ENCODE assay signal across 15 cellular contexts in the genomic region with DNA sequence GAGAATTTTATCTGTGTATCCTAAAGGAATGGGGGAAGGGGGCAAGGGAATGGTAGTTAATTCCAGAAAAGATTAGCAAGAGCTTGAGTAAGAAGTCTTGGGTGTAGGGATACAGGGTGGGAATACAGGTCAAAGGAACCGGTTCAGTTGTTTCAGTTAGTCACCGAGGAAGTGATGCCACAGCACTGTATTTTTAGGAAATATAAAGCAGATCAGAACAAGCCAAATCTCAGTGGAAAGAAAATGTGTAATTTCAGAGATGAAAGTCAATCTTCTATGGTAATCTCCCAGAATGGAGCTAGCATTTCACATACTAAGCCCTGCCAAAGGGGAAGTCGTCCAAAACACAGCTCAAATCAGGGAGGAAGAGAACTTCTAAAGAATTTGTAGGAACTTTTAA. TPM values are rescaled to one million over a fixed set of nuclear protein-coding genes. Genes with fewer than 3 reads are reported as not detected.
DNase-seq lines count a peak whose midpoint lies in the region; ATAC-seq, FAIRE-seq and TF ChIP-seq lines count a peak whose summit lies in the region.
"Had no signal": no experiment of that assay in that cellular context is flagged by ENCODE, and none has a peak within 500 bp of the region (broad histone marks: within the 10 kb centered on the region; RNA-seq: fewer than 3 reads in every experiment).

No MANE protein-coding gene starts in this region.

- peaks cover 3 to 8% (median 7%) of the 10 kb centered on the region in 4 donors for H3K4me1 Mint-ChIP-seq in naive thymus-derived CD8-positive, alpha-beta T cell

- ATAC-seq in K562 (no peak), foreskin keratinocyte (peak; percentile 11)
- ATAC-seq in naive thymus-derived CD8-positive, alpha-beta T cell = no peak

- no peak for TF ChIP-seq EP300 in K562 (IDR thresholded peaks at IDR 0.05; ENCODE audit: low read length)

- TF ChIP-seq POLR2A in K562 (conservative IDR thresholded peaks at IDR 0.05) (no peak), erythroblast (IDR thresholded peaks at IDR 0.05; ENCODE audit: low read length) (no peak)

- intact Hi-C loops in K562 (cut with micrococcal nuclease) = loop anchor here (10.0 kb wide), 1 partner anchor 125 kb away; the partner anchor contains the start of gene TUBA1B

- H3K4me2 ChIP-seq in K562 (ENCODE audit: insufficient read depth, low read length) = no peak overlapping the region

- no peak for FAIRE-seq in K562 (lab: Jason Lieb, UNC)

- POLR2A ChIA-PET in K562 (lab: Yijun Ruan, JAX) = interaction anchor here (0.5 to 1.5 kb wide), 7 partner anchors 8 to 217 kb away, joined by 3 to 6 read pairs (median 3); partner anchors contain the start of gene TUBA1B
- POLR2A ChIA-PET in naive thymus-derived CD8-positive, alpha-beta T cell (lab: Charles Lee) = no interaction called here

- no peaks in the 10 kb centered on the region for H3K36me3 ChIP-seq in K562 (ENCODE audit: control insufficient read depth, insufficient read depth, low read length)
- H3K36me3 ChIP-seq: prostate gland had no signal

- no peak overlapping the region for H3K4me3 ChIP-seq in K562
- H3K4me3 ChIP-seq: prostate gland had no signal

- no TSS peak for BruUV-seq in K562 (replicated peaks; lab: Mats Ljungman, UMichigan)

- TF ChIP-seq RAD21 in K562 (CRISPR knock-in tag; conservative IDR thresholded peaks at IDR 0.05 in 1 of 2, IDR thresholded peaks at IDR 0.05 in 1 of 2) = no peak

- TF ChIP-seq CTCF in K562 (IDR thresholded peaks at IDR 0.05 in 2 of 3, conservative IDR thresholded peaks at IDR 0.05 in 1 of 3; ENCODE audit: insufficient read depth in 2 of 3, low read depth in 1 of 3, low read length in 3 of 3) (no peak), foreskin keratinocyte (conservative IDR thresholded peaks at IDR 0.05) (no peak)

- no peak overlapping the region for H2AFZ ChIP-seq in K562 (ENCODE audit: low read depth, low read length)

- H3K27me3 ChIP-seq in K562 (ENCODE audit: control insufficient read depth in 2 of 2, insufficient read depth in 2 of 2, low read length in 2 of 2) = no peaks in the 10 kb centered on the region
- H3K27me3 ChIP-seq in foreskin keratinocyte = no peaks in the 10 kb centered on the region

- H3K4me1 ChIP-seq in K562 (replicated peaks in 1 of 2; ENCODE audit: control insufficient read depth in 2 of 2, insufficient read depth in 2 of 2, low read length in 2 of 2) (peaks cover 22 to 24% of the 10 kb centered on the region in 2 experiments; a peak in 4 of 5 replicates), foreskin keratinocyte (peaks cover 17% of the 10 kb centered on the region)
- H3K4me1 ChIP-seq: prostate gland had no signal

- in situ Hi-C loops in K562 (cut with MboI) = no loop called here

- no peak overlapping the region for H3K4me3 Mint-ChIP-seq in naive thymus-derived CD8-positive, alpha-beta T cell
- H3K4me3 Mint-ChIP-seq: activated T-helper 17 cell treated with anti-CD3 and anti-CD28 coated beads, Interleukin-2, amount 50 U/mL, for 72 hours had no signal

- no peak overlapping the region for H3K27ac Mint-ChIP-seq in naive thymus-derived CD8-positive, alpha-beta T cell
- H3K27ac Mint-ChIP-seq: activated T-helper 17 cell treated with anti-CD3 and anti-CD28 coated beads, Interleukin-2, amount 50 U/mL, for 72 hours had no signal

- WGBS in K562 (ENCODE audit: insufficient coverage, low coverage, missing lambda C conversion rate) = 33% methylated on average over 3 of the region's 3 CpGs

- H3K9me1 ChIP-seq in K562 (ENCODE audit: control insufficient read depth, insufficient read depth, low read length) = no peaks in the 10 kb centered on the region

- CTCF ChIA-PET in K562 (lab: Yijun Ruan, JAX; ENCODE audit: low intra/inter-chr PET ratio) = no interaction called here

- H3K79me2 ChIP-seq in K562 (ENCODE audit: control insufficient read depth, insufficient read depth, low read length) = peaks cover 20% of the 10 kb centered on the region

- H3K27me3 Mint-ChIP-seq in naive thymus-derived CD8-positive, alpha-beta T cell = no peaks in the 10 kb centered on the region
- H3K27me3 Mint-ChIP-seq: activated T-helper 17 cell treated with anti-CD3 and anti-CD28 coated beads, Interleukin-2, amount 50 U/mL, for 72 hours had no signal

- H4K20me1 ChIP-seq in K562 (replicated peaks; ENCODE audit: control insufficient read depth, insufficient read depth, low read length) = no peaks in the 10 kb centered on the region

- H3K27ac ChIP-seq in K562 (ENCODE audit: extremely low read depth, low read depth, low read length) (no peak overlapping the region), foreskin keratinocyte (peak overlapping the region; percentile 31)
- H3K27ac ChIP-seq: prostate gland had no signal

- no peaks in the 10 kb centered on the region for H3K9me3 Mint-ChIP-seq in naive thymus-derived CD8-positive, alpha-beta T cell
- H3K9me3 Mint-ChIP-seq: activated T-helper 17 cell treated with anti-CD3 and anti-CD28 coated beads, Interleukin-2, amount 50 U/mL, for 72 hours had no signal

- H3K9ac ChIP-seq in K562 (ENCODE audit: insufficient read depth in 1 of 2, low read depth in 2 of 2, low read length in 2 of 2) = no peak overlapping the region

- DNase-seq in HT1080 (ENCODE audit: low read depth) (peak; percentile 75), K562 (ENCODE audit: extremely low read depth in 1 of 4, low spot score in 3 of 4) (no peak), foreskin keratinocyte (peak; percentile 52 to 55), stromal cell of bone marrow (ENCODE audit: low read depth) (peak; percentile 85), NCI-H2029 treated with DMSO at 0.1 percent for 48 hours (lab: John Stamatoyannopoulos, UW) (no peak), NCI-H524 treated with DMSO at 0.1 percent for 48 hours (lab: John Stamatoyannopoulos, UW) (no peak), erythroblast (lab: John Stamatoyannopoulos, UW) (no peak)
- DNase-seq in naive thymus-derived CD8-positive, alpha-beta T cell = no peak
- DNase-seq: activated CD4-positive, CD25-positive, alpha-beta regulatory T cell; glutamatergic neuron; NCI-H1048; NCI-H526; SHP77 had no signal

- no peaks in the 10 kb centered on the region for H3K36me3 Mint-ChIP-seq in naive thymus-derived CD8-positive, alpha-beta T cell

- no peaks in the 10 kb centered on the region for H3K9me3 ChIP-seq in K562 (replicated peaks; ENCODE audit: control insufficient read depth, insufficient read depth, low read depth, low read length)
- H3K9me3 ChIP-seq: prostate gland had no signal

TF ChIP-seq in K562, 482 proteins besides CTCF, POLR2A, EP300 and RAD21 (continues in another document):
- TF ChIP-seq ZNF668 (CRISPR knock-in tag; IDR thresholded peaks at IDR 0.05) = no peak

RNA-seq across cellular contexts. Expression of gene TUBA1C, which starts 4.7 kb away (rescaled TPM):
- total RNA-seq in HT1080 (2014; rRNA removed; shearing (Covaris generic)) = 1,877 and 2,544 TPM in 2 replicates
- 2,742 and 2,814 TPM in 2 replicates for polyA plus RNA-seq in HT1080 (2015; cell fraction: cytosol; rRNA removed)
- 2,861 and 3,071 TPM in 2 replicates for polyA plus RNA-seq in HT1080 (2015; cell fraction: nucleus; rRNA removed)
- 176 and 423 TPM in 2 replicates for total RNA-seq in K562 (2011; cell fraction: chromatin; rRNA removed; ENCODE audit: low replicate concordance)
- 383 and 414 TPM in 2 replicates for total RNA-seq in K562 (2011; cell fraction: nucleolus; rRNA removed)
- 358 and 385 TPM in 2 replicates for total RNA-seq in K562 (2011; cell fraction: nucleoplasm; rRNA removed)
- 755 and 1,088 TPM in 2 replicates for total RNA-seq in K562 (2014; rRNA removed)
- 779 and 914 TPM in 2 replicates for total RNA-seq in K562 (2014; rRNA removed; fragmentation: Illumina TruSeq; extraction: Trizol)
- total RNA-seq in K562 (2015; rRNA removed; fragmentation: Illumina TruSeq; extraction: Trizol) = 912 and 926 TPM in 2 replicates
- total RNA-seq in K562 (2021) = 839 and 845 TPM in 2 replicates
- 2,698 and 3,950 TPM in 2 replicates for polyA plus RNA-seq in K562 (2011; rRNA removed)
- 6,167 and 6,224 TPM in 2 replicates for polyA plus RNA-seq in K562 (2011; cell fraction: cytosol; rRNA removed)
- polyA plus RNA-seq in K562 (2011; cell fraction: nucleus; rRNA removed) = 965 and 1,239 TPM in 2 replicates
- polyA plus RNA-seq in K562 (2012) = 1,132 and 1,153 TPM in 2 replicates
- polyA plus RNA-seq in K562 (2014; fragmentation: Illumina TruSeq; extraction: Trizol) = 2,770 and 3,012 TPM in 2 replicates
- 1,000 to 10,000 TPM in 1 of 2 experiments, 100 to 1,000 TPM in 1; 776 to 1,185 TPM for polyA plus RNA-seq in K562 (2014; fragmentation: Nextera tagmentation; extraction: Ambion mirVana)
- polyA plus RNA-seq in K562 (2014; rRNA removed) = 1,517 and 1,660 TPM in 2 replicates
- 2,193 and 2,971 TPM in 2 replicates for polyA minus RNA-seq in K562 (2011; rRNA and poly(A)+ RNA removed)
- 751 and 929 TPM in 2 replicates for polyA minus RNA-seq in K562 (2011; cell fraction: cytosol; rRNA and poly(A)+ RNA removed)
- 192 and 360 TPM in 2 replicates for polyA minus RNA-seq in K562 (2011; cell fraction: nucleus; rRNA and poly(A)+ RNA removed)
- 1,116 and 1,321 TPM in 2 replicates for total RNA-seq in foreskin keratinocyte
- polyA plus RNA-seq in foreskin keratinocyte = 1,211 and 1,475 TPM in 2 replicates
- 10 to 100 TPM; 22.7 to 23.5 TPM for total RNA-seq in naive thymus-derived CD8-positive, alpha-beta T cell
- polyA plus RNA-seq in naive thymus-derived CD8-positive, alpha-beta T cell = 10 to 100 TPM; 17.5 to 25.4 (median 24.3) TPM

RNA-seq across cellular contexts. Expression of gene PRPH, which starts 34.8 kb away (rescaled TPM):
- total RNA-seq in HT1080 (2014; rRNA removed; shearing (Covaris generic)) = 0.13 and 0.21 TPM in 2 replicates
- 0.02 TPM in 1 of 2 replicates, not detected in the other for polyA plus RNA-seq in HT1080 (2015; cell fraction: cytosol; rRNA removed)
- 0.18 and 0.48 TPM in 2 replicates for polyA plus RNA-seq in HT1080 (2015; cell fraction: nucleus; rRNA removed)
- not detected in 2 replicates for total RNA-seq in K562 (2011; cell fraction: chromatin; rRNA removed; ENCODE audit: low replicate concordance)
- 0.13 and 0.67 TPM in 2 replicates for total RNA-seq in K562 (2011; cell fraction: nucleolus; rRNA removed)
- 0.81 TPM in 1 of 2 replicates, not detected in the other for total RNA-seq in K562 (2011; cell fraction: nucleoplasm; rRNA removed)
- total RNA-seq in K562 (2014; rRNA removed) = 0.27 and 1.3 TPM in 2 replicates
- 0.36 and 0.51 TPM in 2 replicates for total RNA-seq in K562 (2014; rRNA removed; fragmentation: Illumina TruSeq; extraction: Trizol)
- total RNA-seq in K562 (2015; rRNA removed; fragmentation: Illumina TruSeq; extraction: Trizol) = 0.41 TPM in 1 of 2 replicates, not detected in the other
- total RNA-seq in K562 (2021) = 0.81 and 1.6 TPM in 2 replicates
- 0.71 and 1.4 TPM in 2 replicates for polyA plus RNA-seq in K562 (2011; rRNA removed)
- 1.2 and 2.7 TPM in 2 replicates for polyA plus RNA-seq in K562 (2011; cell fraction: cytosol; rRNA removed)
- polyA plus RNA-seq in K562 (2011; cell fraction: nucleus; rRNA removed) = 0.65 and 1.4 TPM in 2 replicates
- 1.1 and 4.3 TPM in 2 replicates for polyA plus RNA-seq in K562 (2012)
- polyA plus RNA-seq in K562 (2014; fragmentation: Illumina TruSeq; extraction: Trizol) = 0.97 and 1.3 TPM in 2 replicates
- 1 to 10 TPM; 1.8 to 1.9 TPM for polyA plus RNA-seq in K562 (2014; fragmentation: Nextera tagmentation; extraction: Ambion mirVana)
- polyA plus RNA-seq in K562 (2014; rRNA removed) = 1.3 TPM in 2 replicates
- 0.84 TPM in 1 of 2 replicates, not detected in the other for polyA minus RNA-seq in K562 (2011; rRNA and poly(A)+ RNA removed)
- not detected in 2 replicates for polyA minus RNA-seq in K562 (2011; cell fraction: cytosol; rRNA and poly(A)+ RNA removed)
- polyA minus RNA-seq in K562 (2011; cell fraction: nucleus; rRNA and poly(A)+ RNA removed) = not detected in 2 replicates
- 0.34 TPM in 1 of 2 replicates, not detected in the other for total RNA-seq in foreskin keratinocyte
- 0.04 TPM in 1 of 2 replicates, not detected in the other for polyA plus RNA-seq in foreskin keratinocyte
- not detected for total RNA-seq in naive thymus-derived CD8-positive, alpha-beta T cell
- not detected for polyA plus RNA-seq in naive thymus-derived CD8-positive, alpha-beta T cell

Comparison
In these comparisons a context has a peak if more than half of its experiments do, and no peak if none do; other contexts are left out.
1. DNase-seq: peak in HT1080 (single experiment), foreskin keratinocyte (2 of 2) and stromal cell of bone marrow (single experiment); none in K562 (0 of 4), NCI-H2029 treated with DMSO at 0.1 percent for 48 hours (single experiment), NCI-H524 treated with DMSO at 0.1 percent for 48 hours (single experiment), naive thymus-derived CD8-positive, alpha-beta T cell (0 of 10) and erythroblast (0 of 2).
2. RNA of gene TUBA1C, which starts 4.7 kb away (total RNA-seq): 1,877 to 2,544 TPM in HT1080, 1,116 to 1,321 TPM in foreskin keratinocyte and 176 to 1,088 TPM in K562; 22.7 to 23.5 TPM in naive thymus-derived CD8-positive, alpha-beta T cell; every median in the first group is over 4 times any median in the second.